In the genomic region with DNA sequence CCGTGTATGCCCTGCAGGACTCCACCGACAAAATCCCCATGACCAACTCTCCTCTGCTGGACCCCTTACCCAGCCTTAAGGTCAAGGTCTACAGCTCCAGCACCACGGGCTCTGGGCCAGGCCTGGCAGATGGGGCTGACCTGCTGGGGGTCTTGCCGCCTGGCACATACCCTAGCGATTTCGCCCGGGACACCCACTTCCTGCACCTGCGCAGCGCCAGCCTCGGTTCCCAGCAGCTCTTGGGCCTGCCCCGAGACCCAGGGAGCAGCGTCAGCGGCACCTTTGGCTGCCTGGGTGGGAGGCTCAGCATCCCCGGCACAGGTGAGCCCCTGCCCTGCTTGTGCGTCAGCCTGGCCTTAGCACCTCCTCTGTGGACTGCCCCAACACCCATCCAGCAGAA, we compare ENCODE assay signal across 23 cellular contexts. TPM values are rescaled to one million over a fixed set of nuclear protein-coding genes. Genes with fewer than 3 reads are reported as not detected.
DNase-seq lines count a peak whose midpoint lies in the region; ATAC-seq, FAIRE-seq and TF ChIP-seq lines count a peak whose summit lies in the region.
"Had no signal": no experiment of that assay in that cellular context is flagged by ENCODE, and none has a peak within 500 bp of the region (broad histone marks: within the 10 kb centered on the region; RNA-seq: fewer than 3 reads in every experiment).

No MANE protein-coding gene starts in this region.

- POLR2A ChIA-PET in HepG2 (lab: Yijun Ruan, JAX) = no interaction called here

- in situ Hi-C loops in HepG2 (cut with HindIII; ENCODE audit: extremely low pct_ligation_motif_present, low pct_unique_long_range_greater_than_20kb) = no loop called here

- H3K4me3 ChIP-seq in left ventricle myocardium inferior (no peak overlapping the region), HepG2 (replicated peaks in 1 of 3; ENCODE audit: insufficient read depth in 1 of 3, low read depth in 2 of 3, low read length in 3 of 3) (no peak overlapping the region), smooth muscle cell (no peak overlapping the region)
- H3K4me3 ChIP-seq in BLaER1 treated with 17β-estradiol and CSF1 and Interleukin-3, amounts not matched to agents 10 nM and 100 nM = no peak overlapping the region
- H3K4me3 ChIP-seq: A549, HAP-1 had no signal

- no peak overlapping the region for H2AFZ ChIP-seq in HepG2 (ENCODE audit: low read length)
- no peak overlapping the region for H2AFZ ChIP-seq in smooth muscle cell (ENCODE audit: low read depth)

- intact Hi-C loops in Right ventricle myocardium superior (cut with DNase I) = no loop called here
- intact Hi-C loops in left ventricle myocardium inferior (cut with micrococcal nuclease) = no loop called here
- intact Hi-C loops in HepG2 (cut with micrococcal nuclease; ENCODE audit: unreplicated experiment) = no loop called here

- TF ChIP-seq EP300 in HepG2 (IDR thresholded peaks at IDR 0.05; ENCODE audit: low read depth in 2 of 2, low read length in 2 of 2) (no peak), HepG2 (CRISPR knock-in tag; IDR thresholded peaks at IDR 0.05; ENCODE audit: borderline replicate concordance) (no peak)

- 68% methylated on average over 3 of the region's 15 CpGs for WGBS in HepG2 (ENCODE audit: low lambda C conversion rate)
- WGBS in smooth muscle cell (ENCODE audit: low lambda C conversion rate) = 97% methylated on average over 15 of the region's 15 CpGs

- H3K27me3 ChIP-seq in left ventricle myocardium inferior (ENCODE audit: low read depth) (no peaks in the 10 kb centered on the region), HepG2 (ENCODE audit: control insufficient read depth in 1 of 2, insufficient read depth in 2 of 2, low read length in 2 of 2) (peaks cover 2 to 24% of the 10 kb centered on the region in 2 experiments; a peak in 3 of 5 replicates), smooth muscle cell (ENCODE audit: low read depth) (no peaks in the 10 kb centered on the region)
- H3K27me3 ChIP-seq in BLaER1 treated with 17β-estradiol and CSF1 and Interleukin-3, amounts not matched to agents 10 nM and 100 nM = no peaks in the 10 kb centered on the region
- H3K27me3 ChIP-seq: BE2C had no signal

- H3K4me2 ChIP-seq in BLaER1 treated with 17β-estradiol and CSF1 and Interleukin-3, amounts not matched to agents 10 nM and 100 nM = peak overlapping the region; percentile 65 to 86 (median 80); a peak in 21 of 22 replicates
- H3K4me2 ChIP-seq in HepG2 (ENCODE audit: low read depth, low read length) = no peak overlapping the region
- no peak overlapping the region for H3K4me2 ChIP-seq in smooth muscle cell
- H3K4me2 ChIP-seq: A549 had no signal

- no TSS peak for BruUV-seq in HepG2 (replicated peaks; lab: Mats Ljungman, UMichigan)

- TF ChIP-seq POLR2A in HepG2 (IDR thresholded peaks at IDR 0.05; ENCODE audit: insufficient read depth in 1 of 2, low read depth in 2 of 2, low read length in 2 of 2) = no peak
- no peak for TF ChIP-seq POLR2A in GM12891 (IDR thresholded peaks at IDR 0.05; ENCODE audit: low read depth, low read length)

- H3K9me3 ChIP-seq in left ventricle myocardium inferior (replicated peaks) (no peaks in the 10 kb centered on the region), HepG2 (ENCODE audit: low read length) (no peaks in the 10 kb centered on the region), smooth muscle cell (replicated peaks; ENCODE audit: low read depth) (no peaks in the 10 kb centered on the region)
- H3K9me3 ChIP-seq in BLaER1 treated with 17β-estradiol and CSF1 and Interleukin-3, amounts not matched to agents 10 nM and 100 nM (replicated peaks in 1 of 11) = no peaks in the 10 kb centered on the region
- H3K9me3 ChIP-seq: A549, BE2C, Caco-2, HAP-1 had no signal

- no peak for TF ChIP-seq CTCF in left ventricle myocardium inferior (IDR thresholded peaks at IDR 0.05; ENCODE audit: borderline replicate concordance)
- no peak for TF ChIP-seq CTCF in HepG2 (CRISPR knock-in tag; IDR thresholded peaks at IDR 0.05)
- no peak for TF ChIP-seq CTCF in smooth muscle cell (IDR thresholded peaks at IDR 0.05; ENCODE audit: borderline replicate concordance, insufficient read depth, poor library complexity, severe bottlenecking)

- H3K79me2 ChIP-seq in HepG2 (ENCODE audit: insufficient read depth, low read length) (no peaks in the 10 kb centered on the region), smooth muscle cell (ENCODE audit: low read depth) (peaks cover 12% of the 10 kb centered on the region)

- peak; percentile 20 for DNase-seq in Right ventricle myocardium superior
- no peak for DNase-seq in left ventricle myocardium inferior
- no peak for DNase-seq in HepG2 (ENCODE audit: low spot score)
- DNase-seq in smooth muscle cell (lab: John Stamatoyannopoulos, UW; ENCODE audit: unreplicated experiment) = no peak
- no peak for DNase-seq in GM12891 (ENCODE audit: insufficient read length, low spot score)
- DNase-seq: 8988T; ACHN; AML-193; BE2C; Caco-2; CD4-positive, CD25-positive, alpha-beta regulatory T cell; CD8-positive, alpha-beta T cell; DMS153; DND-41; GOT3; HFFc6 had no signal

- CTCF ChIA-PET in HepG2 (lab: Yijun Ruan, JAX; ENCODE audit: low intra/inter-chr PET ratio, low total read pairs) = no interaction called here

- ATAC-seq in Right ventricle myocardium superior (ENCODE audit: poor library complexity) = no peak
- ATAC-seq in HepG2 = no peak
- ATAC-seq in GM18909 (IDR thresholded peaks at IDR 0.05; ENCODE audit: poor library complexity, unreplicated experiment) = no peak
- ATAC-seq: A549; CD8-positive, alpha-beta T cell had no signal

- FAIRE-seq in HepG2 (lab: Jason Lieb, UNC) (no peak), GM12891 (lab: Jason Lieb, UNC) (no peak)
- FAIRE-seq: A549, G401.6, H54 had no signal

- H4K20me1 ChIP-seq in BLaER1 treated with 17β-estradiol and CSF1 and Interleukin-3, amounts not matched to agents 10 nM and 100 nM = no peaks in the 10 kb centered on the region
- H4K20me1 ChIP-seq in HepG2 (ENCODE audit: insufficient read depth, low read length) (no peaks in the 10 kb centered on the region), smooth muscle cell (ENCODE audit: low read depth) (peaks cover 98% of the 10 kb centered on the region)

- H3K36me3 ChIP-seq in left ventricle myocardium inferior = peaks cover 89% of the 10 kb centered on the region
- H3K36me3 ChIP-seq in BLaER1 treated with 17β-estradiol and CSF1 and Interleukin-3, amounts not matched to agents 10 nM and 100 nM = no peaks in the 10 kb centered on the region
- no peaks in the 10 kb centered on the region for H3K36me3 ChIP-seq in HepG2 (replicated peaks in 1 of 2; ENCODE audit: control insufficient read depth in 1 of 2, insufficient read depth in 2 of 2, low read length in 2 of 2)
- H3K36me3 ChIP-seq in smooth muscle cell (ENCODE audit: low read depth) = peaks cover 21% of the 10 kb centered on the region
- H3K36me3 ChIP-seq: HAP-1 had no signal

- H3K27ac ChIP-seq in left ventricle myocardium inferior (replicated peaks) (no peak overlapping the region), HepG2 (ENCODE audit: extremely low read length, insufficient read depth, low read length) (no peak overlapping the region), smooth muscle cell (ENCODE audit: low read depth) (peak overlapping the region; percentile 28)
- peak overlapping the region in 5 of 11 experiments; percentile 30 to 91 (median 82); a peak in 9 of 22 replicates for H3K27ac ChIP-seq in BLaER1 treated with 17β-estradiol and CSF1 and Interleukin-3, amounts not matched to agents 10 nM and 100 nM
- H3K27ac ChIP-seq: A549, C4-2B had no signal

- H3F3A ChIP-seq in smooth muscle cell (ENCODE audit: low read depth) = no peaks in the 10 kb centered on the region

- no peak overlapping the region for H3K9ac ChIP-seq in BLaER1 treated with 17β-estradiol and CSF1 and Interleukin-3, amounts not matched to agents 10 nM and 100 nM
- H3K9ac ChIP-seq in HepG2 (ENCODE audit: insufficient read depth, low read depth, low read length) (no peak overlapping the region), smooth muscle cell (ENCODE audit: low read depth) (no peak overlapping the region)

- H3K4me1 ChIP-seq in left ventricle myocardium inferior (peaks cover 12% of the 10 kb centered on the region), HepG2 (ENCODE audit: insufficient read depth, low read length) (peaks cover 26% of the 10 kb centered on the region), smooth muscle cell (ENCODE audit: low read depth) (no peaks in the 10 kb centered on the region)
- peaks cover 24 to 58% (median 45%) of the 10 kb centered on the region in 10 experiments for H3K4me1 ChIP-seq in BLaER1 treated with 17β-estradiol and CSF1 and Interleukin-3, amounts not matched to agents 10 nM and 100 nM
- H3K4me1 ChIP-seq: A549, HAP-1 had no signal

- no peak for TF ChIP-seq RAD21 in HepG2 (CRISPR knock-in tag; IDR thresholded peaks at IDR 0.05)

TF ChIP-seq in HepG2, 621 proteins besides CTCF, POLR2A, EP300 and RAD21 (continues in another document):
- no peak for TF ChIP-seq POLR2AphosphoS2 (IDR thresholded peaks at IDR 0.05; ENCODE audit: low read depth, low read length)

RNA-seq across cellular contexts. Expression of a gene that starts 27.6 kb away (rescaled TPM):
- total RNA-seq in Right ventricle myocardium superior (1.8 TPM), left ventricle myocardium inferior (1.7 TPM), HepG2 (2016; rRNA removed; fragmentation: Illumina TruSeq; extraction: Trizol) (5.3 and 8.6 TPM in 2 replicates), smooth muscle cell (2.9 and 3.6 TPM in 2 replicates)
- 3.3 and 4.1 TPM in 2 replicates for total RNA-seq in HepG2 (2016; cell fraction: cytosol; rRNA removed; fragmentation: Illumina TruSeq; extraction: Trizol; ENCODE audit: low read depth)
- 5.0 and 9.4 TPM in 2 replicates for total RNA-seq in HepG2 (2016; cell fraction: insoluble cytoplasmic fraction; rRNA removed; fragmentation: Illumina TruSeq; extraction: Trizol)
- total RNA-seq in HepG2 (2016; cell fraction: membrane; rRNA removed; fragmentation: Illumina TruSeq; extraction: Trizol) = 6.3 and 7.6 TPM in 2 replicates
- total RNA-seq in HepG2 (2016; cell fraction: nucleus; rRNA removed; fragmentation: Illumina TruSeq; extraction: Trizol) = 9.6 and 10.1 TPM in 2 replicates
- polyA plus RNA-seq in HepG2 (2011; rRNA removed) (11.8 and 14.4 TPM in 2 replicates), smooth muscle cell (4.8 and 7.1 TPM in 2 replicates)
- polyA plus RNA-seq in HepG2 (2011; cell fraction: cytosol; rRNA removed) = 11.4 and 13.2 TPM in 2 replicates
- 10.9 and 11.3 TPM in 2 replicates for polyA plus RNA-seq in HepG2 (2011; cell fraction: nucleus; rRNA removed)
- 13.5 and 17.5 TPM in 2 replicates for polyA plus RNA-seq in HepG2 (2012)
- polyA plus RNA-seq in HepG2 (2016; cell fraction: cytosol; fragmentation: Illumina TruSeq; extraction: Trizol; ENCODE audit: low read depth) = 5.1 and 5.8 TPM in 2 replicates
- polyA plus RNA-seq in HepG2 (2016; cell fraction: insoluble cytoplasmic fraction; fragmentation: Illumina TruSeq; extraction: Trizol; ENCODE audit: low read depth) = 6.5 and 10.2 TPM in 2 replicates
- polyA plus RNA-seq in HepG2 (2016; cell fraction: membrane; fragmentation: Illumina TruSeq; extraction: Trizol; ENCODE audit: low read depth) = 8.9 and 9.6 TPM in 2 replicates
- 19.0 and 21.6 TPM in 2 replicates for polyA plus RNA-seq in HepG2 (2016; cell fraction: nucleus; fragmentation: Illumina TruSeq; extraction: Trizol; ENCODE audit: insufficient read depth, low read depth)
- 18.5 and 33.8 TPM in 2 replicates for polyA minus RNA-seq in HepG2 (2011; rRNA and poly(A)+ RNA removed; ENCODE audit: low replicate concordance)
- polyA minus RNA-seq in HepG2 (2011; cell fraction: cytosol; rRNA and poly(A)+ RNA removed) = 8.6 and 10.2 TPM in 2 replicates
- 11.1 and 12.4 TPM in 2 replicates for polyA minus RNA-seq in HepG2 (2011; cell fraction: nucleus; rRNA and poly(A)+ RNA removed)
- polyA plus RNA-seq in GM12891 (2012; ENCODE audit: low read depth, missing spikeins) = 1.6 TPM

Comparison
In these comparisons a context has a peak if more than half of its experiments do, and no peak if none do; other contexts are left out.
1. H3K4me2 ChIP-seq: peak in BLaER1 treated with 17β-estradiol and CSF1 and Interleukin-3, amounts not matched to agents 10 nM and 100 nM (11 of 11); none in HepG2 (single experiment) and smooth muscle cell (single experiment).